ENCODE assay signal across 15 cellular contexts in the genomic region with DNA sequence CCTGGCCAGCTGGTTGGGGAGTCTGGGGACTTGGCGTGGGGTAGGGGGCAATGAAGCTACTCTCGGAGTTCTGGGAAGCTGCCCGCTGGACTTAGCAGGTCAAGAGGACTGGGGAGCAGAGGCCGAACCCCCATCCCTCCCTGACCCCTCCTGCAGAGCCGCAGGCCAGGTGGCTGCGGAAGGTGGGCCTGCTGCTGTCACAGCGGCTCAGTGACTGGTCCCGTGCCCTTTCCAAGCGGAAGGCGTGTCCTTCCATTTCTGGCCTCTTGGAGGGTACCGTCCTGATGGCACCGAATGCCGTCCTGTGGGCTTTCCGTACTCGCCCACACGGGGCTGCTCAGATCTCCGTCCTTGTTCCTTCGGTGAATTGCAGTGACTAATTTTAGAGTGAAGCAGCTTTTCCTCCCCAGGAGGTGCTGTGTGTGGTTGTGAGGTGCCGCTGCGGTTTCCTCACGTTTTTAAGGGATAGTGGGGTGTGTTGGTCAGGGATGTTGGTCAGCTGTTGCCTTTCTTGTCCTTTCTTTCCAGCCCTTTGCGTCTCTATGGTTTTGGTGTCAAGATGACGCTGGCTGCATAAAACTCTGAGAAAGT. TPM values are rescaled to one million over a fixed set of nuclear protein-coding genes. Genes with fewer than 3 reads are reported as not detected.
DNase-seq lines count a peak whose midpoint lies in the region; ATAC-seq and TF ChIP-seq lines count a peak whose summit lies in the region.
"Had no signal": no experiment of that assay in that cellular context is flagged by ENCODE, and none has a peak within 500 bp of the region (broad histone marks: within the 10 kb centered on the region; RNA-seq: fewer than 3 reads in every experiment).

No MANE protein-coding gene starts in this region.

- H3K9me3 Mint-ChIP-seq in stimulated activated memory B cell treated with anti-CD40 and anti-IgM and Interleukin-4, amounts not matched to agents 10 μg/mL and 1 μg/mL and 100 μg/mL, for 72 hours = peaks cover 3% of the 10 kb centered on the region
- H3K9me3 Mint-ChIP-seq in activated T-helper 1 cell treated with anti-CD3 and anti-CD28 coated beads, Interleukin-12 subunit alpha, Interleukin-12 subunit beta, Interleukin-2, Interleukin-4 antibody, amounts not matched to agents 30 ng/mL and 10 ng/mL and 1 ng/mL, durations not matched to agents 14 hours and 24 hours and 36 hours = no peaks in the 10 kb centered on the region
- H3K9me3 Mint-ChIP-seq: activated CD4-positive, alpha-beta memory T cell treated with anti-CD3 and anti-CD28 coated beads, Interleukin-2, amount 10 ng/mL, durations not matched to agents 7 days and 5 days; activated naive CD8-positive, alpha-beta T cell treated with anti-CD3 and anti-CD28 coated beads, Interleukin-2, amount 50 U/mL, for 24 hours; CD4-positive, alpha-beta memory T cell had no signal

- TF ChIP-seq EP300 in esophagus muscularis mucosa (IDR thresholded peaks at IDR 0.05) (no peak), transverse colon (IDR thresholded peaks at IDR 0.05; ENCODE audit: low read depth) (no peak)

- H3K9me3 ChIP-seq in heart right ventricle (no peaks in the 10 kb centered on the region), esophagus muscularis mucosa (no peaks in the 10 kb centered on the region), transverse colon (no peaks in the 10 kb centered on the region)

- no peak for TF ChIP-seq POLR2A in esophagus muscularis mucosa (IDR thresholded peaks at IDR 0.05; ENCODE audit: low read depth)
- no peak for TF ChIP-seq POLR2A in transverse colon (IDR thresholded peaks at IDR 0.05)

- H3K36me3 ChIP-seq in heart right ventricle (peaks cover 0 to 78% (median 0%) of the 10 kb centered on the region in 9 donors), esophagus muscularis mucosa (peaks cover 0 to 53% (median 35%) of the 10 kb centered on the region in 4 donors), transverse colon (peaks cover 0 to 4% (median 0%) of the 10 kb centered on the region in 4 donors)

- DNase-seq in heart right ventricle (no peak), left cardiac atrium (no peak), esophagus muscularis mucosa (ENCODE audit: extremely low spot score) (no peak), transverse colon (no peak)
- DNase-seq in activated T-helper 1 cell treated with anti-CD3 and anti-CD28 coated beads, Interleukin-12 subunit alpha, Interleukin-12 subunit beta, Interleukin-2, Interleukin-4 antibody, amounts not matched to agents 30 ng/mL and 10 ng/mL and 1 ng/mL, durations not matched to agents 14 hours and 24 hours and 36 hours (ENCODE audit: low spot score) = no peak
- DNase-seq: activated CD4-positive, alpha-beta memory T cell treated with anti-CD3 and anti-CD28 coated beads, Interleukin-2, amount 10 ng/mL, durations not matched to agents 7 days and 5 days; activated naive CD8-positive, alpha-beta T cell treated with anti-CD3 and anti-CD28 coated beads, Interleukin-2, amount 50 U/mL, for 24 hours; activated T-cell treated with anti-CD3 and anti-CD28 coated beads, Interleukin-2, amount 50 U/mL, for 48 hours; CD4-positive, alpha-beta memory T cell; effector CD4-positive, alpha-beta T cell; NCI-H1694 treated with DMSO at 0.1 percent for 48 hours; NCI-H446; stimulated activated CD4-positive, alpha-beta T cell treated with anti-CD3 and anti-CD28 coated beads, Interleukin-12 subunit alpha, Interleukin-12 subunit beta, amount 100 ng/mL, for 4 hours; stimulated activated naive CD4-positive, alpha-beta T cell had no signal

- H3K36me3 Mint-ChIP-seq in stimulated activated memory B cell treated with anti-CD40 and anti-IgM and Interleukin-4, amounts not matched to agents 10 μg/mL and 1 μg/mL and 100 μg/mL, for 72 hours = peaks cover 62% of the 10 kb centered on the region
- H3K36me3 Mint-ChIP-seq in activated T-helper 1 cell treated with anti-CD3 and anti-CD28 coated beads, Interleukin-12 subunit alpha, Interleukin-12 subunit beta, Interleukin-2, Interleukin-4 antibody, amounts not matched to agents 30 ng/mL and 10 ng/mL and 1 ng/mL, durations not matched to agents 14 hours and 24 hours and 36 hours (ENCODE audit: low read depth) = peaks cover 35% of the 10 kb centered on the region

- ATAC-seq in heart right ventricle (peak in 1 of 8 donors; percentile 5), left cardiac atrium (no peak)
- ATAC-seq in stimulated activated memory B cell treated with anti-CD40 and anti-IgM and Interleukin-4, amounts not matched to agents 10 μg/mL and 1 μg/mL and 100 μg/mL, for 72 hours = no peak
- ATAC-seq: activated naive CD8-positive, alpha-beta T cell treated with anti-CD3 and anti-CD28 coated beads, Interleukin-2, amount 50 U/mL, for 24 hours had no signal

- H3K4me1 ChIP-seq in heart right ventricle (peaks cover 17 to 82% (median 49%) of the 10 kb centered on the region in 9 donors), esophagus muscularis mucosa (peaks cover 60 to 91% (median 72%) of the 10 kb centered on the region in 4 donors), transverse colon (peaks cover 20 to 42% (median 28%) of the 10 kb centered on the region in 4 donors)

- no peaks in the 10 kb centered on the region for H3K27me3 Mint-ChIP-seq in stimulated activated memory B cell treated with anti-CD40 and anti-IgM and Interleukin-4, amounts not matched to agents 10 μg/mL and 1 μg/mL and 100 μg/mL, for 72 hours
- no peaks in the 10 kb centered on the region for H3K27me3 Mint-ChIP-seq in activated T-helper 1 cell treated with anti-CD3 and anti-CD28 coated beads, Interleukin-12 subunit alpha, Interleukin-12 subunit beta, Interleukin-2, Interleukin-4 antibody, amounts not matched to agents 30 ng/mL and 10 ng/mL and 1 ng/mL, durations not matched to agents 14 hours and 24 hours and 36 hours (ENCODE audit: insufficient read depth)
- H3K27me3 Mint-ChIP-seq: activated CD4-positive, alpha-beta memory T cell treated with anti-CD3 and anti-CD28 coated beads, Interleukin-2, amount 10 ng/mL, durations not matched to agents 7 days and 5 days; activated naive CD8-positive, alpha-beta T cell treated with anti-CD3 and anti-CD28 coated beads, Interleukin-2, amount 50 U/mL, for 24 hours; CD4-positive, alpha-beta memory T cell had no signal

- H3K4me1 Mint-ChIP-seq in stimulated activated memory B cell treated with anti-CD40 and anti-IgM and Interleukin-4, amounts not matched to agents 10 μg/mL and 1 μg/mL and 100 μg/mL, for 72 hours = peaks cover 89% of the 10 kb centered on the region
- H3K4me1 Mint-ChIP-seq in activated T-helper 1 cell treated with anti-CD3 and anti-CD28 coated beads, Interleukin-12 subunit alpha, Interleukin-12 subunit beta, Interleukin-2, Interleukin-4 antibody, amounts not matched to agents 30 ng/mL and 10 ng/mL and 1 ng/mL, durations not matched to agents 14 hours and 24 hours and 36 hours (ENCODE audit: low read depth) = peaks cover 9% of the 10 kb centered on the region

- in situ Hi-C loops in transverse colon (cut with MboI; ENCODE audit: low pct_ligation_motif_present in 1 of 4, low pct_unique_long_range_greater_than_20kb in 1 of 4, low sequenced_read_pairs in 3 of 4) = no loop called here

- intact Hi-C loops in heart right ventricle (cut with DNase I) = no loop called here
- intact Hi-C loops in left cardiac atrium (cut with DNase I) = no loop called here
- intact Hi-C loops in esophagus muscularis mucosa (cut with DNase I) = no loop called here
- intact Hi-C loops in transverse colon (cut with DNase I; ENCODE audit: low total_unique reads) = no loop called here
- intact Hi-C loops in activated T-helper 1 cell treated with anti-CD3 and anti-CD28 coated beads, Interleukin-12 subunit alpha, Interleukin-12 subunit beta, Interleukin-2, Interleukin-4 antibody, amounts not matched to agents 30 ng/mL and 10 ng/mL and 1 ng/mL, durations not matched to agents 14 hours and 24 hours and 36 hours (cut with micrococcal nuclease) = no loop called here

- H3K27me3 ChIP-seq in heart right ventricle (no peaks in the 10 kb centered on the region), esophagus muscularis mucosa (no peaks in the 10 kb centered on the region), transverse colon (no peaks in the 10 kb centered on the region)

- H3K4me3 Mint-ChIP-seq in stimulated activated memory B cell treated with anti-CD40 and anti-IgM and Interleukin-4, amounts not matched to agents 10 μg/mL and 1 μg/mL and 100 μg/mL, for 72 hours = no peak overlapping the region
- no peak overlapping the region for H3K4me3 Mint-ChIP-seq in activated T-helper 1 cell treated with anti-CD3 and anti-CD28 coated beads, Interleukin-12 subunit alpha, Interleukin-12 subunit beta, Interleukin-2, Interleukin-4 antibody, amounts not matched to agents 30 ng/mL and 10 ng/mL and 1 ng/mL, durations not matched to agents 14 hours and 24 hours and 36 hours
- H3K4me3 Mint-ChIP-seq: activated CD4-positive, alpha-beta memory T cell treated with anti-CD3 and anti-CD28 coated beads, Interleukin-2, amount 10 ng/mL, durations not matched to agents 7 days and 5 days; activated naive CD8-positive, alpha-beta T cell treated with anti-CD3 and anti-CD28 coated beads, Interleukin-2, amount 50 U/mL, for 24 hours; CD4-positive, alpha-beta memory T cell had no signal

- H3K27ac Mint-ChIP-seq in stimulated activated memory B cell treated with anti-CD40 and anti-IgM and Interleukin-4, amounts not matched to agents 10 μg/mL and 1 μg/mL and 100 μg/mL, for 72 hours = peak overlapping the region; percentile 46
- H3K27ac Mint-ChIP-seq in activated T-helper 1 cell treated with anti-CD3 and anti-CD28 coated beads, Interleukin-12 subunit alpha, Interleukin-12 subunit beta, Interleukin-2, Interleukin-4 antibody, amounts not matched to agents 30 ng/mL and 10 ng/mL and 1 ng/mL, durations not matched to agents 14 hours and 24 hours and 36 hours = no peak overlapping the region
- H3K27ac Mint-ChIP-seq: activated CD4-positive, alpha-beta memory T cell treated with anti-CD3 and anti-CD28 coated beads, Interleukin-2, amount 10 ng/mL, durations not matched to agents 7 days and 5 days; activated naive CD8-positive, alpha-beta T cell treated with anti-CD3 and anti-CD28 coated beads, Interleukin-2, amount 50 U/mL, for 24 hours had no signal

- 62 to 80% methylated on average over 23 of the region's 23 CpGs for WGBS in heart right ventricle, 2 donors
- 89% methylated on average over 18 of the region's 23 CpGs for WGBS in esophagus muscularis mucosa
- 94 to 95% methylated on average over 5 to 23 of the region's 23 CpGs for WGBS in transverse colon (ENCODE audit: low coverage in 1 of 2), 2 donors

- no peak overlapping the region for H3K4me3 ChIP-seq in heart right ventricle
- no peak overlapping the region for H3K4me3 ChIP-seq in esophagus muscularis mucosa
- H3K4me3 ChIP-seq in transverse colon = no peak overlapping the region

- peak in 2 of 9 donors; percentile 5 to 6 for TF ChIP-seq CTCF in heart right ventricle (IDR thresholded peaks at IDR 0.05)
- no peak for TF ChIP-seq CTCF in esophagus muscularis mucosa (IDR thresholded peaks at IDR 0.05)
- no peak for TF ChIP-seq CTCF in transverse colon (IDR thresholded peaks at IDR 0.05)

- H3K27ac ChIP-seq in heart right ventricle (peak overlapping the region in 7 of 10 donors; percentile 10 to 87 (median 83)), esophagus muscularis mucosa (replicated peaks in 1 of 4) (peak overlapping the region in 3 of 4 donors; percentile 82 to 90 (median 89)), transverse colon (peak overlapping the region in 1 of 4 donors; percentile 66)

RNA-seq across cellular contexts. Expression of a gene that starts 20.8 kb away (rescaled TPM):
- total RNA-seq in heart right ventricle (10 to 100 TPM in 7 of 10 donors, 1 to 10 TPM in 3; 7.0 to 16.0 (median 12.5) TPM), left cardiac atrium (10 to 100 TPM in 1 of 2 donors, 1 to 10 TPM in 1; 9.8 to 16.2 TPM), esophagus muscularis mucosa (10 to 100 TPM; 10.8 to 13.2 (median 12.0) TPM), transverse colon (100 to 1,000 TPM in 1 of 4 donors, 10 to 100 TPM in 3; 27.3 to 122 (median 47.0) TPM)
- 10 to 100 TPM in 1 of 2 donors, 1 to 10 TPM in 1; 9.2 to 12.1 TPM for polyA plus RNA-seq in heart right ventricle
- 119 and 128 TPM in 2 replicates for total RNA-seq in activated T-helper 1 cell treated with anti-CD3 and anti-CD28 coated beads, Interleukin-12 subunit alpha, Interleukin-12 subunit beta, Interleukin-2, Interleukin-4 antibody, amounts not matched to agents 30 ng/mL and 10 ng/mL and 1 ng/mL, durations not matched to agents 14 hours and 24 hours and 36 hours

RNA-seq across cellular contexts. Expression of a gene that starts 33.2 kb away (rescaled TPM):
- 100 to 1,000 TPM in 1 of 10 donors, 10 to 100 TPM in 9; 68.4 to 168 (median 81.9) TPM for total RNA-seq in heart right ventricle
- polyA plus RNA-seq in heart right ventricle = 10 to 100 TPM; 63.9 to 95.1 TPM
- total RNA-seq in left cardiac atrium = 100 to 1,000 TPM in 1 of 2 donors, 10 to 100 TPM in 1; 80.6 to 128 TPM
- 100 to 1,000 TPM in 2 of 4 donors, 10 to 100 TPM in 2; 76.0 to 156 (median 93.7) TPM for total RNA-seq in esophagus muscularis mucosa
- 100 to 1,000 TPM; 101 to 189 (median 152) TPM for total RNA-seq in transverse colon
- 120 and 124 TPM in 2 replicates for total RNA-seq in activated T-helper 1 cell treated with anti-CD3 and anti-CD28 coated beads, Interleukin-12 subunit alpha, Interleukin-12 subunit beta, Interleukin-2, Interleukin-4 antibody, amounts not matched to agents 30 ng/mL and 10 ng/mL and 1 ng/mL, durations not matched to agents 14 hours and 24 hours and 36 hours

RNA-seq across cellular contexts. Expression of a gene that starts 51.6 kb away (rescaled TPM):
- 10 to 100 TPM; 40.0 to 76.5 (median 45.0) TPM for total RNA-seq in heart right ventricle
- 100 to 1,000 TPM in 1 of 2 donors, 10 to 100 TPM in 1; 83.6 to 103 TPM for polyA plus RNA-seq in heart right ventricle
- total RNA-seq in left cardiac atrium = 10 to 100 TPM; 45.2 to 45.7 TPM
- 10 to 100 TPM; 41.9 to 69.8 (median 55.3) TPM for total RNA-seq in esophagus muscularis mucosa
- 100 to 1,000 TPM; 184 to 332 (median 254) TPM for total RNA-seq in transverse colon
- 67.5 and 68.2 TPM in 2 replicates for total RNA-seq in activated T-helper 1 cell treated with anti-CD3 and anti-CD28 coated beads, Interleukin-12 subunit alpha, Interleukin-12 subunit beta, Interleukin-2, Interleukin-4 antibody, amounts not matched to agents 30 ng/mL and 10 ng/mL and 1 ng/mL, durations not matched to agents 14 hours and 24 hours and 36 hours

RNA-seq across cellular contexts. Expression of a gene that starts 52.1 kb away (rescaled TPM):
- total RNA-seq in heart right ventricle = 10 to 100 TPM; 24.6 to 45.2 (median 30.4) TPM
- polyA plus RNA-seq in heart right ventricle = 10 to 100 TPM; 25.8 to 47.3 TPM
- 10 to 100 TPM; 28.8 to 34.4 TPM for total RNA-seq in left cardiac atrium
- total RNA-seq in esophagus muscularis mucosa = 10 to 100 TPM; 29.5 to 56.9 (median 35.3) TPM
- 10 to 100 TPM; 35.8 to 54.6 (median 41.6) TPM for total RNA-seq in transverse colon
- 153 and 169 TPM in 2 replicates for total RNA-seq in activated T-helper 1 cell treated with anti-CD3 and anti-CD28 coated beads, Interleukin-12 subunit alpha, Interleukin-12 subunit beta, Interleukin-2, Interleukin-4 antibody, amounts not matched to agents 30 ng/mL and 10 ng/mL and 1 ng/mL, durations not matched to agents 14 hours and 24 hours and 36 hours
